Comparison of ENCODE assay signal across 9 cellular contexts in genomic region chr6:17015144-17015543, GRCh38.
A peak's percentile ranks its signal among the peaks of the same experiment; 100 is the strongest.
DNase-seq lines count a peak whose midpoint lies in the region; ATAC-seq, FAIRE-seq and TF ChIP-seq lines count a peak whose summit lies in the region.
"Had no signal": no experiment of that assay in that cellular context is flagged by ENCODE, and none has a peak within 500 bp of the region (broad histone marks: within the 10 kb centered on the region; RNA-seq: fewer than 3 reads in every experiment).

No MANE protein-coding gene starts in this region.

- no peaks in the 10 kb centered on the region; the same call in 2 of the 3 replicates for H3K9me3 ChIP-seq in GM12878 (replicated peaks; ENCODE audit: control insufficient read depth, insufficient read depth, low read length)
- H3K9me3 ChIP-seq in adrenal gland (replicated peaks in 1 of 3), result no peaks in the 10 kb centered on the region
- H3K9me3 ChIP-seq in gastroesophageal sphincter, result no peaks in the 10 kb centered on the region

- H3K27ac ChIP-seq in GM12878 (ENCODE audit: control insufficient read depth, insufficient read depth) (no peak overlapping the region), adrenal gland (no peak overlapping the region), caudate nucleus (ENCODE audit: low read depth, low read length) (no peak overlapping the region), gastroesophageal sphincter (no peak overlapping the region)

- no peak overlapping the region for H3K9ac ChIP-seq in GM12878 (ENCODE audit: control insufficient read depth, insufficient read depth, low read length)

- RAD21 ChIA-PET in GM12878 (lab: Charles Lee; ENCODE audit: unreplicated experiment), result no interaction called here

- ATAC-seq in GM19324 (IDR thresholded peaks at IDR 0.05; ENCODE audit: low FRiP score, unreplicated experiment) (peak; percentile 74), HG03442 (IDR thresholded peaks at IDR 0.05; ENCODE audit: unreplicated experiment) (peak; percentile 98), GM12878 (peak; percentile 86), gastroesophageal sphincter (no peak)

- TF ChIP-seq CTCF in AG09309 (IDR thresholded peaks at IDR 0.05; ENCODE audit: control insufficient read depth, insufficient read depth, low read depth, low read length, missing control alignments), result no peak
- TF ChIP-seq CTCF in GM12878 (IDR thresholded peaks at IDR 0.05 in 2 of 3, conservative IDR thresholded peaks at IDR 0.05 in 1 of 3; ENCODE audit: control insufficient read depth in 2 of 3, extremely low read depth in 1 of 3, insufficient read depth in 1 of 3, low read depth in 3 of 3, low read length in 3 of 3), result no peak
- no peak for TF ChIP-seq CTCF in adrenal gland (IDR thresholded peaks at IDR 0.05)
- TF ChIP-seq CTCF in gastroesophageal sphincter (IDR thresholded peaks at IDR 0.05), result no peak

- TF ChIP-seq EP300 in GM12878 (IDR thresholded peaks at IDR 0.05; ENCODE audit: borderline replicate concordance in 1 of 2, control insufficient read depth in 1 of 2, low read depth in 2 of 2, low read length in 2 of 2), result no peak
- TF ChIP-seq EP300 in gastroesophageal sphincter (IDR thresholded peaks at IDR 0.05), result no peak

- H3K27me3 ChIP-seq in GM12878 (replicated peaks in 1 of 2; ENCODE audit: control insufficient read depth in 2 of 2, insufficient read depth in 2 of 2, low read length in 1 of 2), result peaks cover 0 to 2% of the 10 kb centered on the region in 2 experiments; a peak in 1 of 4 replicates
- H3K27me3 ChIP-seq in adrenal gland, result no peaks in the 10 kb centered on the region
- H3K27me3 ChIP-seq in gastroesophageal sphincter, result no peaks in the 10 kb centered on the region

- TF ChIP-seq RAD21 in GM12878 (IDR thresholded peaks at IDR 0.05; ENCODE audit: insufficient read depth, low read depth, low read length), result no peak

- CTCF ChIA-PET in GM12878 (lab: Yijun Ruan, JAX), result interaction anchor here (1.2 kb wide), 1 partner anchor 50 kb away, joined by 3 read pairs; no protein-coding TSS in a partner anchor

- no peaks in the 10 kb centered on the region for H3K79me2 ChIP-seq in GM12878 (ENCODE audit: control insufficient read depth, insufficient read depth, low read length)

- H3K4me3 ChIP-seq in AG09309 (ENCODE audit: control insufficient read depth, low read depth, low read length) (no peak overlapping the region), GM12878 (no peak overlapping the region), adrenal gland (no peak overlapping the region), gastroesophageal sphincter (no peak overlapping the region)

- POLR2A ChIA-PET in GM12878 (lab: Charles Lee), result no interaction called here

- no peaks in the 10 kb centered on the region for H3K4me1 ChIP-seq in GM12878 (ENCODE audit: control insufficient read depth, insufficient read depth, low read length)
- no peaks in the 10 kb centered on the region for H3K4me1 ChIP-seq in adrenal gland (replicated peaks in 1 of 2)
- peaks cover 0 to 19% (median 0%) of the 10 kb centered on the region in 3 donors for H3K4me1 ChIP-seq in gastroesophageal sphincter

- TF ChIP-seq POLR2A in GM12878 (IDR thresholded peaks at IDR 0.05; ENCODE audit: low read depth, low read length) (no peak), adrenal gland (IDR thresholded peaks at IDR 0.05) (no peak), gastroesophageal sphincter (IDR thresholded peaks at IDR 0.05) (no peak)

- no TSS peak for BruUV-seq in GM12878 (replicated peaks; lab: Mats Ljungman, UMichigan)

- SMC1A ChIA-PET in GM12878 (lab: Charles Lee; ENCODE audit: uncharacterized antibody, unreplicated experiment), result interaction anchor here (0.7 kb wide), 1 partner anchor 397 kb away, joined by 3 read pairs; no protein-coding TSS in a partner anchor

- H3K36me3 ChIP-seq in GM12878 (ENCODE audit: control insufficient read depth in 2 of 2, insufficient read depth in 2 of 2, low read length in 1 of 2) (no peaks in the 10 kb centered on the region), adrenal gland (replicated peaks in 1 of 2) (no peaks in the 10 kb centered on the region), gastroesophageal sphincter (no peaks in the 10 kb centered on the region)
- H3K36me3 ChIP-seq: heart right ventricle had no signal

- H3K4me2 ChIP-seq in GM12878 (ENCODE audit: control insufficient read depth, insufficient read depth), result no peak overlapping the region

- in situ Hi-C loops in GM12878 (cut with MboI), result no loop called here

- DNase-seq in AG09309 (ENCODE audit: low read depth), result peak; percentile 29
- peak; percentile 13 for DNase-seq in GM12878 (ENCODE audit: low read depth, low spot score)
- no peak for DNase-seq in adrenal gland
- DNase-seq in caudate nucleus (lab: John Stamatoyannopoulos, UW), result no peak
- DNase-seq in inferior parietal cortex (ENCODE audit: extremely low spot score), result no peak

- no peaks in the 10 kb centered on the region for H4K20me1 ChIP-seq in GM12878 (ENCODE audit: control insufficient read depth, insufficient read depth)

- intact Hi-C loops in GM12878 (cut with micrococcal nuclease; ENCODE audit: unreplicated experiment), result no loop called here
- intact Hi-C loops in adrenal gland (cut with DNase I), result no loop called here

- 48% methylated on average over 4 of the region's 4 CpGs for WGBS in GM12878 (ENCODE audit: insufficient coverage, insufficient replicate concordance, low lambda C conversion rate, missing lambda C conversion rate)
- WGBS in adrenal gland, 4 donors, result 63 to 81% (median 72%) methylated on average over 4 of the region's 4 CpGs
- WGBS in gastroesophageal sphincter (ENCODE audit: low coverage in 1 of 2), 2 donors, result 62 to 84% methylated on average over 4 of the region's 4 CpGs

- FAIRE-seq in GM12878 (lab: Jason Lieb, UNC), result no peak

- no peak overlapping the region for H2AFZ ChIP-seq in GM12878 (ENCODE audit: control insufficient read depth, low read depth, low read length)

TF ChIP-seq in GM12878, 131 proteins besides CTCF, POLR2A, EP300 and RAD21:
- TF ChIP-seq RUNX3 (IDR thresholded peaks at IDR 0.05; ENCODE audit: low read length) (peak; percentile 84), IKZF2 (IDR thresholded peaks at IDR 0.05) (0 out of 4 replicates have a peak, but pooled peaks of 1 of the 2 experiments have one; percentile 11), JUNB (IDR thresholded peaks at IDR 0.05) (peak; percentile 44; the same call in 1 of the 2 replicates), CBX5 (IDR thresholded peaks at IDR 0.05; ENCODE audit: low read depth) (no peak)

Comparison
In these comparisons a context has a peak if more than half of its experiments do, and no peak if none do; other contexts are left out.
1. DNase-seq: peak in AG09309 (single experiment) and GM12878 (single experiment); none in adrenal gland (0 of 7), caudate nucleus (0 of 61) and inferior parietal cortex (single experiment).